Comparison of ENCODE assay signal across 11 cellular contexts in the genomic region with DNA sequence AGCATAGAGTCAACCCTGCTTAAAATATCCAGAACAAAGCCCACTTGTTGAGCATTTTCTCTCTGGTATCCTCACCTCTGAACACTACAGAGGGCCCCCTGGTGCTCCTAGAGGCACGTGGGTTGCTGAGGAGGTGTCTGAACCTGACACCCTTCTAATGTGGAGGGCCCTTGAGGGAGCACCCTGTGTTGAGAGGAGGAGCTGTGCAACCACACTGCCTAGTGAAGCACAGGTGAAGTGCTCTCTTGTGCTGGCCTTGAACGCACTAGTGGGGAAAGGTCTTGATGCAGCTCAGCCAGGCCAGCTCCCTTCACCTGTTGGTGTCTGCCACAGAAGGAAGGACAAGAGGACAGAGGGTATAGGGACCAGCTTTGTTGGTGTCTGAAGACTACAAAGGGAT. TPM values are rescaled to one million over a fixed set of nuclear protein-coding genes. Genes with fewer than 3 reads are reported as not detected.
DNase-seq lines count a peak whose midpoint lies in the region; ATAC-seq, FAIRE-seq and TF ChIP-seq lines count a peak whose summit lies in the region.
"Had no signal": no experiment of that assay in that cellular context is flagged by ENCODE, and none has a peak within 500 bp of the region (broad histone marks: within the 10 kb centered on the region; RNA-seq: fewer than 3 reads in every experiment).

No MANE protein-coding gene starts in this region.

- no peak overlapping the region for H4K8ac ChIP-seq in IMR-90 (ENCODE audit: low read depth in 2 of 2, low read length in 2 of 2)

- no peak for TF ChIP-seq EP300 in GM12878 (IDR thresholded peaks at IDR 0.05; ENCODE audit: borderline replicate concordance in 1 of 2, control insufficient read depth in 1 of 2, low read depth in 2 of 2, low read length in 2 of 2)

- no peak overlapping the region for H2AK9ac ChIP-seq in IMR-90 (replicated peaks; ENCODE audit: low read depth, low read length, poor library complexity)

- H3K23ac ChIP-seq in IMR-90 (ENCODE audit: low read depth, low read length), result 0 out of 2 replicates have a peak overlapping the region, but pooled peaks have one; percentile 26

- H2BK20ac ChIP-seq in IMR-90 (ENCODE audit: low read depth, low read length), result no peak overlapping the region

- H3K27ac ChIP-seq in BLaER1, result peak overlapping the region; percentile 56
- no peak overlapping the region for H3K27ac ChIP-seq in IMR-90 (ENCODE audit: insufficient read depth, low read length)
- peak overlapping the region; percentile 84 for H3K27ac ChIP-seq in GM12878 (ENCODE audit: control insufficient read depth, insufficient read depth)
- H3K27ac ChIP-seq: VCaP had no signal

- H4K20me1 ChIP-seq in BLaER1, result peaks cover 57% of the 10 kb centered on the region
- H4K20me1 ChIP-seq in IMR-90 (ENCODE audit: insufficient read depth, low read length), result peaks cover 3% of the 10 kb centered on the region; the same call in 1 of the 2 replicates
- H4K20me1 ChIP-seq in GM12878 (ENCODE audit: control insufficient read depth, insufficient read depth), result no peaks in the 10 kb centered on the region

- H3K36me3 ChIP-seq in BLaER1 (peaks cover 55% of the 10 kb centered on the region), IMR-90 (ENCODE audit: control insufficient read depth, insufficient read depth, low read length) (peaks cover 6% of the 10 kb centered on the region), GM12878 (ENCODE audit: control insufficient read depth in 2 of 2, insufficient read depth in 2 of 2, low read length in 1 of 2) (peaks cover 11 to 18% of the 10 kb centered on the region in 2 experiments)

- no peaks in the 10 kb centered on the region for H3K79me2 ChIP-seq in GM12878 (ENCODE audit: control insufficient read depth, insufficient read depth, low read length)

- in situ Hi-C loops in IMR-90 (cut with MboI; ENCODE audit: low sequenced_read_pairs) (no loop called here), GM12878 (cut with MboI) (no loop called here)

- DNase-seq in IMR-90 (no peak), GM12878 (ENCODE audit: low read depth, low spot score) (no peak), GOT3 (lab: John Stamatoyannopoulos, UW) (no peak), LoVo (ENCODE audit: low spot score) (no peak), islet precursor cell (no peak)
- DNase-seq: KG1, kidney glomerular epithelial cell had no signal

- no peak overlapping the region for H2BK5ac ChIP-seq in IMR-90 (ENCODE audit: low read depth, low read length, poor library complexity, severe bottlenecking)

- H3K4me3 ChIP-seq in BLaER1 (0 out of 2 replicates have a peak overlapping the region, but pooled peaks have one; percentile 2), IMR-90 (ENCODE audit: insufficient read depth, low read depth, low read length) (no peak overlapping the region), GM12878 (peak overlapping the region; percentile 30; the same call in 1 of the 2 replicates)

- SMC1A ChIA-PET in GM12878 (lab: Charles Lee; ENCODE audit: uncharacterized antibody, unreplicated experiment), result interaction anchor here (1.0 to 2.2 kb wide), 8 partner anchors 9 to 319 kb away, joined by 3 to 7 read pairs (median 4); no protein-coding TSS in a partner anchor

- H3K4me1 ChIP-seq in BLaER1 (peaks cover 63% of the 10 kb centered on the region), IMR-90 (ENCODE audit: control insufficient read depth, insufficient read depth, low read length) (peaks cover 5% of the 10 kb centered on the region), GM12878 (ENCODE audit: control insufficient read depth, insufficient read depth, low read length) (peaks cover 48% of the 10 kb centered on the region)

- ATAC-seq in GM18909 (IDR thresholded peaks at IDR 0.05; ENCODE audit: poor library complexity, unreplicated experiment), result peak; percentile 25
- ATAC-seq in IMR-90 (ENCODE audit: low read depth), result no peak
- peak; percentile 63 for ATAC-seq in GM12878
- ATAC-seq in GM18907 (IDR thresholded peaks at IDR 0.05; ENCODE audit: unreplicated experiment), result no peak

- TF ChIP-seq CTCF in IMR-90 (conservative IDR thresholded peaks at IDR 0.05; ENCODE audit: low read depth, low read length) (no peak), GM12878 (IDR thresholded peaks at IDR 0.05 in 2 of 3, conservative IDR thresholded peaks at IDR 0.05 in 1 of 3; ENCODE audit: control insufficient read depth in 2 of 3, extremely low read depth in 1 of 3, insufficient read depth in 1 of 3, low read depth in 3 of 3, low read length in 3 of 3) (no peak)

- H3K9me3 ChIP-seq in BLaER1 (no peaks in the 10 kb centered on the region), IMR-90 (ENCODE audit: control insufficient read depth, insufficient read depth, low read length) (no peaks in the 10 kb centered on the region), GM12878 (replicated peaks; ENCODE audit: control insufficient read depth, insufficient read depth, low read length) (no peaks in the 10 kb centered on the region)

- BruUV-seq in IMR-90 (replicated peaks; lab: Mats Ljungman, UMichigan), result no TSS peak
- BruUV-seq in GM12878 (replicated peaks; lab: Mats Ljungman, UMichigan), result no TSS peak

- TF ChIP-seq RAD21 in IMR-90 (IDR thresholded peaks at IDR 0.05; ENCODE audit: low read length) (no peak), GM12878 (IDR thresholded peaks at IDR 0.05; ENCODE audit: insufficient read depth, low read depth, low read length) (no peak)

- no peak overlapping the region for H3K4ac ChIP-seq in IMR-90 (ENCODE audit: low read depth, low read length)

- H3K27me3 ChIP-seq in BLaER1 (no peaks in the 10 kb centered on the region), IMR-90 (ENCODE audit: control insufficient read depth, insufficient read depth, low read length) (no peaks in the 10 kb centered on the region), GM12878 (replicated peaks in 1 of 2; ENCODE audit: control insufficient read depth in 2 of 2, insufficient read depth in 2 of 2, low read length in 1 of 2) (no peaks in the 10 kb centered on the region)

- dilution Hi-C loops in IMR-90 (cut with HindIII; ENCODE audit: low sequenced_read_pairs, unreplicated experiment), result no loop called here

- H3K56ac ChIP-seq in IMR-90 (ENCODE audit: extremely low read depth, insufficient read depth, low read length), result no peak overlapping the region

- intact Hi-C loops in IMR-90 (cut with micrococcal nuclease) (no loop called here), GM12878 (cut with micrococcal nuclease; ENCODE audit: unreplicated experiment) (no loop called here)

- CTCF ChIA-PET in IMR-90 (lab: Yijun Ruan, JAX) (interaction anchor here (0.6 kb wide), 1 partner anchor 23 kb away, joined by 4 read pairs; no protein-coding TSS in a partner anchor), GM12878 (lab: Yijun Ruan, JAX) (interaction anchor here (0.8 to 3.1 kb wide), 6 partner anchors 8 to 94 kb away, joined by 3 to 13 read pairs (median 4); no protein-coding TSS in a partner anchor)

- no peak overlapping the region for H2AFZ ChIP-seq in IMR-90 (replicated peaks; ENCODE audit: low read length, poor library complexity)
- no peak overlapping the region for H2AFZ ChIP-seq in GM12878 (ENCODE audit: control insufficient read depth, low read depth, low read length)

- H4K91ac ChIP-seq in IMR-90 (ENCODE audit: insufficient read depth, low read depth, low read length), result no peak overlapping the region

- H2BK15ac ChIP-seq in IMR-90 (ENCODE audit: low read depth, low read length), result no peak overlapping the region

- H3K14ac ChIP-seq in IMR-90 (replicated peaks; ENCODE audit: low read depth, low read length), result peak overlapping the region; percentile 62

- 0 out of 2 replicates have a peak overlapping the region, but pooled peaks have one; percentile 47 for H3K9ac ChIP-seq in BLaER1
- no peak overlapping the region for H3K9ac ChIP-seq in IMR-90 (ENCODE audit: low read depth, low read length)
- peak overlapping the region; percentile 56 for H3K9ac ChIP-seq in GM12878 (ENCODE audit: control insufficient read depth, insufficient read depth, low read length)

- POLR2A ChIA-PET in IMR-90 (lab: Charles Lee; ENCODE audit: unreplicated experiment), result no interaction called here
- POLR2A ChIA-PET in GM12878 (lab: Charles Lee), result interaction anchor here (1.2 kb wide), 2 partner anchors 15 to 91 kb away, joined by 4 read pairs; no protein-coding TSS in a partner anchor

- 0 out of 4 replicates have a peak, but pooled peaks cover 0 to 7% of the 10 kb centered on the region in 2 experiments for H3K79me1 ChIP-seq in IMR-90 (ENCODE audit: low read depth in 1 of 2, low read length in 2 of 2)

- TF ChIP-seq POLR2A in IMR-90 (IDR thresholded peaks at IDR 0.05; ENCODE audit: low read depth, low read length) (no peak), GM12878 (IDR thresholded peaks at IDR 0.05; ENCODE audit: low read depth, low read length) (peak; percentile 43)

- WGBS in IMR-90 (ENCODE audit: extremely low coverage in 2 of 2, insufficient read length in 1 of 2), 2 experiments, result no CpG with 5 or more reads among the region's 2 CpGs
- WGBS in GM12878 (ENCODE audit: insufficient coverage, insufficient replicate concordance, low lambda C conversion rate, missing lambda C conversion rate), result 18% methylated on average over 2 of the region's 2 CpGs

- H3K4me2 ChIP-seq in BLaER1 (peak overlapping the region; percentile 84), IMR-90 (ENCODE audit: low read depth, low read length) (no peak overlapping the region), GM12878 (ENCODE audit: control insufficient read depth, insufficient read depth) (peak overlapping the region; percentile 76)

- peaks cover 18% of the 10 kb centered on the region for H3K9me1 ChIP-seq in IMR-90 (ENCODE audit: insufficient read depth, low read length)

- no peak overlapping the region for H3K18ac ChIP-seq in IMR-90 (ENCODE audit: low read depth, low read length)

- no peak overlapping the region for H2BK120ac ChIP-seq in IMR-90 (ENCODE audit: low read depth, low read length)

- RAD21 ChIA-PET in GM12878 (lab: Charles Lee; ENCODE audit: unreplicated experiment), result interaction anchor here (1.0 to 1.2 kb wide), 4 partner anchors 20 to 94 kb away, joined by 3 to 8 read pairs (median 3); no protein-coding TSS in a partner anchor

- FAIRE-seq in GM12878 (lab: Jason Lieb, UNC), result no peak

- H4K5ac ChIP-seq in IMR-90 (ENCODE audit: low read depth, low read length), result no peak overlapping the region

- no peak overlapping the region for H2AK5ac ChIP-seq in IMR-90 (ENCODE audit: low read depth, low read length)

RNA-seq across cellular contexts. Expression of a gene that starts 51.9 kb away (rescaled TPM):
- total RNA-seq in IMR-90 (2012; rRNA removed) (not detected in 2 replicates), GM12878 (2014; rRNA removed) (not detected in 2 replicates), GM12878 (2014; rRNA removed; fragmentation: Illumina TruSeq; extraction: Trizol) (not detected in 2 replicates), GM12878 (2021) (not detected in 2 replicates)
- polyA plus RNA-seq in IMR-90 (2012; rRNA removed) (0.43 TPM in 2 replicates), GM12878 (2011; rRNA removed) (not detected in 2 replicates), GM12878 (2014; fragmentation: Illumina TruSeq; extraction: Trizol) (not detected in 2 replicates), GM12878 (2014; fragmentation: Nextera tagmentation; extraction: Ambion mirVana) (not detected), GM12878 (2014; rRNA removed) (not detected in 2 replicates), GM12878 (2016; fragmentation: Nextera tagmentation; extraction: Ambion mirVana) (not detected)
- 1.3 and 1.5 TPM in 2 replicates for polyA plus RNA-seq in IMR-90 (2012; cell fraction: cytosol; rRNA removed)
- 0.66 and 0.78 TPM in 2 replicates for polyA plus RNA-seq in IMR-90 (2012; cell fraction: nucleus; rRNA removed; ENCODE audit: low replicate concordance)
- not detected in 2 replicates for total RNA-seq in GM12878 (2013; cell fraction: nucleolus; rRNA removed)
- not detected for polyA plus RNA-seq in GM12878 (2011; ENCODE audit: low read depth)
- not detected in 2 replicates for polyA plus RNA-seq in GM12878 (2011; cell fraction: cytosol; rRNA removed)
- polyA plus RNA-seq in GM12878 (2011; cell fraction: nucleus; rRNA removed), result not detected in 2 replicates
- not detected in 2 replicates for polyA plus RNA-seq in GM12878 (2012)
- polyA minus RNA-seq in GM12878 (2011; rRNA and poly(A)+ RNA removed), result not detected in 2 replicates
- not detected in 2 replicates for polyA minus RNA-seq in GM12878 (2011; cell fraction: cytosol; rRNA and poly(A)+ RNA removed)
- not detected in 2 replicates for polyA minus RNA-seq in GM12878 (2011; cell fraction: nucleus; rRNA and poly(A)+ RNA removed)

Comparison
In these comparisons a context has a peak if more than half of its experiments do, and no peak if none do; other contexts are left out.
1. ATAC-seq: peak in GM18909 (single experiment) and GM12878 (single experiment); none in IMR-90 (single experiment) and GM18907 (single experiment).